Comparison of ENCODE assay signal across 1 cellular context in the genomic region with DNA sequence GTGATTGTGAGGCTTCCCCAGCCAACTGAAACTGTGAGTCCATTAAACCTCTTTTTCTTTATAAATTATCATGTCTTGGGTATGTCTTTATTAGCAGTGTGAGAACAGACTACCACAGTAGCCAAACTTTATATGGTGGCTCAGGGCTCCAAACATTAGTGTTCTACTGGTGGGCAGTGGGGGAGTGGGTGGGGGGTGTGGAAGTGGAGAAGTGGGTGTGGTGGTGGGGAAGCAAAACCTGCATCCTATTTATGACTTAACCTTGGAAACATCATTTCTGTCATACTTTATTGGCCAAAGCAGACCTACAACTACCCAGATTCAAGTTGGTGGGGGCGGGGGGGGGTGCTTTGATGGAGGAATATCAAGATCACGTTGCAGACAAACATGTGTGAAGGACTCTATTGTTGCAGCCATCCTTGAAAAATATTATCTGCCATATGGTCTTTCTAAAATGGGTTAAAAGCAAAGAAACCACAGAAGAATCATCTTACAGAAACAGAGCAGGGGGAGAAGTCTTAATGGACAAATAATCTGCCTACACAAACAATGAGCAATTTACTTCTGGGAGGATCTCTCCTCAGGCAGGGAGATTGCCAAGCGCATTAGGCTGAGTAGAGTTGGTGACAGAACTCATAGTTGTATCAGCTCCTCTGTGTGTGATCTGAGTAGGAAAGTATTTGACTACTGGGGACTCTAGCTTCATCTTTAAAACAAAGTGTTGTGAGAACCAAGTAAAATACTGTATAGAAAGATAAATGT.
TF ChIP-seq lines count a peak whose summit lies in the region.

No MANE protein-coding gene starts in this region.

TF ChIP-seq in GM23338, 12 proteins besides CTCF, POLR2A, EP300 and RAD21 (continued from another document):
- TF ChIP-seq, protein P1, sequence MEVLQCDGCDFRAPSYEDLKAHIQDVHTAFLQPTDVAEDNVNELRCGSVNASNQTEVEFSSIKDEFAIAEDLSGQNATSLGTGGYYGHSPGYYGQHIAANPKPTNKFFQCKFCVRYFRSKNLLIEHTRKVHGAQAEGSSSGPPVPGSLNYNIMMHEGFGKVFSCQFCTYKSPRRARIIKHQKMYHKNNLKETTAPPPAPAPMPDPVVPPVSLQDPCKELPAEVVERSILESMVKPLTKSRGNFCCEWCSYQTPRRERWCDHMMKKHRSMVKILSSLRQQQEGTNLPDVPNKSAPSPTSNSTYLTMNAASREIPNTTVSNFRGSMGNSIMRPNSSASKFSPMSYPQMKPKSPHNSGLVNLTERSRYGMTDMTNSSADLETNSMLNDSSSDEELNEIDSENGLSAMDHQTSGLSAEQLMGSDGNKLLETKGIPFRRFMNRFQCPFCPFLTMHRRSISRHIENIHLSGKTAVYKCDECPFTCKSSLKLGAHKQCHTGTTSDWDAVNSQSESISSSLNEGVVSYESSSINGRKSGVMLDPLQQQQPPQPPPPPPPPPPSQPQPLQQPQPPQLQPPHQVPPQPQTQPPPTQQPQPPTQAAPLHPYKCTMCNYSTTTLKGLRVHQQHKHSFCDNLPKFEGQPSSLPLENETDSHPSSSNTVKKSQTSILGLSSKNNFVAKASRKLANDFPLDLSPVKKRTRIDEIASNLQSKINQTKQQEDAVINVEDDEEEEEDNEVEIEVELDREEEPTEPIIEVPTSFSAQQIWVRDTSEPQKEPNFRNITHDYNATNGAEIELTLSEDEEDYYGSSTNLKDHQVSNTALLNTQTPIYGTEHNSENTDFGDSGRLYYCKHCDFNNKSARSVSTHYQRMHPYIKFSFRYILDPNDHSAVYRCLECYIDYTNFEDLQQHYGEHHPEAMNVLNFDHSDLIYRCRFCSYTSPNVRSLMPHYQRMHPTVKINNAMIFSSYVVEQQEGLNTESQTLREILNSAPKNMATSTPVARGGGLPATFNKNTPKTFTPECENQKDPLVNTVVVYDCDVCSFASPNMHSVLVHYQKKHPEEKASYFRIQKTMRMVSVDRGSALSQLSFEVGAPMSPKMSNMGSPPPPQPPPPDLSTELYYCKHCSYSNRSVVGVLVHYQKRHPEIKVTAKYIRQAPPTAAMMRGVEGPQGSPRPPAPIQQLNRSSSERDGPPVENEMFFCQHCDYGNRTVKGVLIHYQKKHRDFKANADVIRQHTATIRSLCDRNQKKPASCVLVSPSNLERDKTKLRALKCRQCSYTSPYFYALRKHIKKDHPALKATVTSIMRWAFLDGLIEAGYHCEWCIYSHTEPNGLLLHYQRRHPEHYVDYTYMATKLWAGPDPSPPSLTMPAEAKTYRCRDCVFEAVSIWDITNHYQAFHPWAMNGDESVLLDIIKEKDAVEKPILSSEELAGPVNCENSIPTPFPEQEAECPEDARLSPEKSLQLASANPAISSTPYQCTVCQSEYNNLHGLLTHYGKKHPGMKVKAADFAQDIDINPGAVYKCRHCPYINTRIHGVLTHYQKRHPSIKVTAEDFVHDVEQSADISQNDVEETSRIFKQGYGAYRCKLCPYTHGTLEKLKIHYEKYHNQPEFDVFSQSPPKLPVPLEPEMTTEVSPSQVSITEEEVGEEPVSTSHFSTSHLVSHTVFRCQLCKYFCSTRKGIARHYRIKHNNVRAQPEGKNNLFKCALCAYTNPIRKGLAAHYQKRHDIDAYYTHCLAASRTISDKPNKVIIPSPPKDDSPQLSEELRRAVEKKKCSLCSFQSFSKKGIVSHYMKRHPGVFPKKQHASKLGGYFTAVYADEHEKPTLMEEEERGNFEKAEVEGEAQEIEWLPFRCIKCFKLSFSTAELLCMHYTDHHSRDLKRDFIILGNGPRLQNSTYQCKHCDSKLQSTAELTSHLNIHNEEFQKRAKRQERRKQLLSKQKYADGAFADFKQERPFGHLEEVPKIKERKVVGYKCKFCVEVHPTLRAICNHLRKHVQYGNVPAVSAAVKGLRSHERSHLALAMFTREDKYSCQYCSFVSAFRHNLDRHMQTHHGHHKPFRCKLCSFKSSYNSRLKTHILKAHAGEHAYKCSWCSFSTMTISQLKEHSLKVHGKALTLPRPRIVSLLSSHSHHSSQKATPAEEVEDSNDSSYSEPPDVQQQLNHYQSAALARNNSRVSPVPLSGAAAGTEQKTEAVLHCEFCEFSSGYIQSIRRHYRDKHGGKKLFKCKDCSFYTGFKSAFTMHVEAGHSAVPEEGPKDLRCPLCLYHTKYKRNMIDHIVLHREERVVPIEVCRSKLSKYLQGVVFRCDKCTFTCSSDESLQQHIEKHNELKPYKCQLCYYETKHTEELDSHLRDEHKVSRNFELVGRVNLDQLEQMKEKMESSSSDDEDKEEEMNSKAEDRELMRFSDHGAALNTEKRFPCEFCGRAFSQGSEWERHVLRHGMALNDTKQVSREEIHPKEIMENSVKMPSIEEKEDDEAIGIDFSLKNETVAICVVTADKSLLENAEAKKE (CRISPR knock-in tag; IDR thresholded peaks at IDR 0.05), result no peak
- TF ChIP-seq STAT1 (IDR thresholded peaks at IDR 0.05; ENCODE audit: unreplicated experiment) (no peak), ZNF331 (CRISPR knock-in tag; IDR thresholded peaks at IDR 0.05; ENCODE audit: low read depth) (no peak), JUNB (IDR thresholded peaks at IDR 0.05; ENCODE audit: unreplicated experiment) (no peak), EZH2phosphoT487 (IDR thresholded peaks at IDR 0.05; ENCODE audit: unreplicated experiment) (no peak), EZH2 (IDR thresholded peaks at IDR 0.05; ENCODE audit: low read depth, unreplicated experiment) (no peak), CREB1 (CRISPR knock-in tag; IDR thresholded peaks at IDR 0.05; ENCODE audit: low read depth) (no peak), ZNF114 (CRISPR knock-in tag; IDR thresholded peaks at IDR 0.05) (no peak)
- TF ChIP-seq, protein P2, sequence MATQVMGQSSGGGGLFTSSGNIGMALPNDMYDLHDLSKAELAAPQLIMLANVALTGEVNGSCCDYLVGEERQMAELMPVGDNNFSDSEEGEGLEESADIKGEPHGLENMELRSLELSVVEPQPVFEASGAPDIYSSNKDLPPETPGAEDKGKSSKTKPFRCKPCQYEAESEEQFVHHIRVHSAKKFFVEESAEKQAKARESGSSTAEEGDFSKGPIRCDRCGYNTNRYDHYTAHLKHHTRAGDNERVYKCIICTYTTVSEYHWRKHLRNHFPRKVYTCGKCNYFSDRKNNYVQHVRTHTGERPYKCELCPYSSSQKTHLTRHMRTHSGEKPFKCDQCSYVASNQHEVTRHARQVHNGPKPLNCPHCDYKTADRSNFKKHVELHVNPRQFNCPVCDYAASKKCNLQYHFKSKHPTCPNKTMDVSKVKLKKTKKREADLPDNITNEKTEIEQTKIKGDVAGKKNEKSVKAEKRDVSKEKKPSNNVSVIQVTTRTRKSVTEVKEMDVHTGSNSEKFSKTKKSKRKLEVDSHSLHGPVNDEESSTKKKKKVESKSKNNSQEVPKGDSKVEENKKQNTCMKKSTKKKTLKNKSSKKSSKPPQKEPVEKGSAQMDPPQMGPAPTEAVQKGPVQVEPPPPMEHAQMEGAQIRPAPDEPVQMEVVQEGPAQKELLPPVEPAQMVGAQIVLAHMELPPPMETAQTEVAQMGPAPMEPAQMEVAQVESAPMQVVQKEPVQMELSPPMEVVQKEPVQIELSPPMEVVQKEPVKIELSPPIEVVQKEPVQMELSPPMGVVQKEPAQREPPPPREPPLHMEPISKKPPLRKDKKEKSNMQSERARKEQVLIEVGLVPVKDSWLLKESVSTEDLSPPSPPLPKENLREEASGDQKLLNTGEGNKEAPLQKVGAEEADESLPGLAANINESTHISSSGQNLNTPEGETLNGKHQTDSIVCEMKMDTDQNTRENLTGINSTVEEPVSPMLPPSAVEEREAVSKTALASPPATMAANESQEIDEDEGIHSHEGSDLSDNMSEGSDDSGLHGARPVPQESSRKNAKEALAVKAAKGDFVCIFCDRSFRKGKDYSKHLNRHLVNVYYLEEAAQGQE (IDR thresholded peaks at IDR 0.05; ENCODE audit: unreplicated experiment), result no peak
- TF ChIP-seq, protein P3, sequence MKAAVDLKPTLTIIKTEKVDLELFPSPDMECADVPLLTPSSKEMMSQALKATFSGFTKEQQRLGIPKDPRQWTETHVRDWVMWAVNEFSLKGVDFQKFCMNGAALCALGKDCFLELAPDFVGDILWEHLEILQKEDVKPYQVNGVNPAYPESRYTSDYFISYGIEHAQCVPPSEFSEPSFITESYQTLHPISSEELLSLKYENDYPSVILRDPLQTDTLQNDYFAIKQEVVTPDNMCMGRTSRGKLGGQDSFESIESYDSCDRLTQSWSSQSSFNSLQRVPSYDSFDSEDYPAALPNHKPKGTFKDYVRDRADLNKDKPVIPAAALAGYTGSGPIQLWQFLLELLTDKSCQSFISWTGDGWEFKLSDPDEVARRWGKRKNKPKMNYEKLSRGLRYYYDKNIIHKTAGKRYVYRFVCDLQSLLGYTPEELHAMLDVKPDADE (IDR thresholded peaks at IDR 0.05), result no peak
